ENCODE assay signal across 9 cellular contexts in genomic region chr4:15651682-15652081, GRCh38. TPM values are rescaled to one million over a fixed set of nuclear protein-coding genes. Genes with fewer than 3 reads are reported as not detected.
A peak's percentile ranks its signal among the peaks of the same experiment; 100 is the strongest.
DNase-seq lines count a peak whose midpoint lies in the region; ATAC-seq lines count a peak whose summit lies in the region.
"Had no signal": no experiment of that assay in that cellular context is flagged by ENCODE, and none has a peak within 500 bp of the region (broad histone marks: within the 10 kb centered on the region; RNA-seq: fewer than 3 reads in every experiment).

No MANE protein-coding gene starts in this region.

- ATAC-seq in HG03045 (IDR thresholded peaks at IDR 0.05; ENCODE audit: unreplicated experiment) (no peak), GM21737 (IDR thresholded peaks at IDR 0.05; ENCODE audit: unreplicated experiment) (no peak)

- H3K27ac ChIP-seq in ACC112 (ENCODE audit: low read depth, low read length) (peak overlapping the region; percentile 78), caudate nucleus (ENCODE audit: low read depth, low read length) (peak overlapping the region; percentile 29), muscle layer of colon (ENCODE audit: low read depth, low read length) (peak overlapping the region; percentile 74)

- H3K9me3 ChIP-seq in muscle layer of colon (ENCODE audit: low read length), result no peaks in the 10 kb centered on the region

- peak; percentile 42 for DNase-seq in Jurkat, Clone E6-1 (ENCODE audit: low read depth, low spot score)
- DNase-seq in caudate nucleus (lab: John Stamatoyannopoulos, UW) (no peak), KG1 (lab: John Stamatoyannopoulos, UW) (no peak), NCI-H748 (lab: John Stamatoyannopoulos, UW; ENCODE audit: unreplicated experiment) (no peak)
- DNase-seq: NCI-H146 had no signal

- no peak overlapping the region for H2AFZ ChIP-seq in ACC112 (ENCODE audit: low read length, unreplicated experiment)

- H3K4me3 ChIP-seq in ACC112 (ENCODE audit: low read depth, low read length) (peak overlapping the region; percentile 94), muscle layer of colon (ENCODE audit: low read depth in 1 of 2, low read length in 2 of 2) (no peak overlapping the region)
- H3K4me3 ChIP-seq in Jurkat, Clone E6-1 (ENCODE audit: low read length), result no peak overlapping the region

- H3K79me2 ChIP-seq in ACC112 (ENCODE audit: control insufficient read depth, insufficient read depth, low read length, unreplicated experiment), result peaks cover 80% of the 10 kb centered on the region

- H3K36me3 ChIP-seq in ACC112 (ENCODE audit: insufficient read depth, low read length) (no peaks in the 10 kb centered on the region), muscle layer of colon (ENCODE audit: insufficient read depth, low read length) (no peaks in the 10 kb centered on the region)

- H3K27me3 ChIP-seq in ACC112 (ENCODE audit: insufficient read depth, low read length) (no peaks in the 10 kb centered on the region), muscle layer of colon (ENCODE audit: control insufficient read depth in 1 of 2, insufficient read depth in 2 of 2, low read length in 2 of 2) (no peaks in the 10 kb centered on the region)

- no peak overlapping the region for H3K9ac ChIP-seq in muscle layer of colon (ENCODE audit: low read length)

- H3K4me1 ChIP-seq in ACC112 (ENCODE audit: control insufficient read depth, insufficient read depth, low read length, unreplicated experiment) (peaks cover 32% of the 10 kb centered on the region), muscle layer of colon (ENCODE audit: insufficient read depth, low read length) (peaks cover 64% of the 10 kb centered on the region)

RNA-seq across cellular contexts. Expression of gene FBXL5, which starts 3.5 kb away (rescaled TPM):
- polyA plus RNA-seq in Jurkat, Clone E6-1 (2012; ENCODE audit: insufficient read depth, insufficient read length), result 33.2 TPM

RNA-seq across cellular contexts. Expression of gene FAM200B, which starts 29.9 kb away (rescaled TPM):
- polyA plus RNA-seq in Jurkat, Clone E6-1 (2012; ENCODE audit: insufficient read depth, insufficient read length), result 30.7 TPM

RNA-seq across cellular contexts. Expression of gene BST1, which starts 51.2 kb away (rescaled TPM):
- polyA plus RNA-seq in Jurkat, Clone E6-1 (2012; ENCODE audit: insufficient read depth, insufficient read length), result 6.9 TPM
